In the genomic region with DNA sequence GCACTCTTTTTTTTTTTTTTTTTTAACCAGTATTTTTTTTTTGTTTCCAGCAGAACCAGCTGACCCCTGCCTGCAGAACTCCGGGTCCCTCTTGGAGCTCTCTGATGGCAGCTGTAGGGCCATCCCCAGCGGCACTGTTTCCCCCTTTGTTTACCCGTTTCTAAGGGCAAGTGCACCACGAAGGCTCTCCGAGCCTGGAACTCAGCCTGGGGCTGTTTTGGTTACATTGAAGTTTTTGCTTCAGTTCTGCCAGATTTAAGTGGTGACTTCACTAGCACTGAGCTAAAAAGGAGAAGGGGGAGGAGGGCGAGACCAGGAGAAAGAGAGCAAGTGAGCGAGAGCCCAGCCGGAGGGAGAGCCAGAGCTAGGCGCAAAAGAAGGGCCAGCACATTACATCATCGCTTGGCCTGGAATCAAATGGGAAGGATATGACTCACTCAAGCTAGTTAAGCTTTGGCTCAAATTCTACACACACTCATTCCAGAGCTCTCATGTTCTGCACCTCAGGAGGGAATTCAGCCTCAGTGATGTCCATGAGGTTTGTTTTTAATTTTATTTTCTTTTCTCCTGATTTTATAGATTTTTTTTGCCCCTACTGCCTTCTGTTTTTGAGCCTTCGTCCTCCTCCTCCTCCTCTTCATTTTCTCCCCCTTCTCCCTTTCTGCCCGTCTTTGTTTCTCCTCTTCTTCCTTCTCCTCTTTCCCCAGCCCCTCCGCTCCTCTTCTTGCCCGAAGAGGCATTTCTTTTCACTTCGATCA, we compare ENCODE assay signal across 8 cellular contexts.
DNase-seq lines count a peak whose midpoint lies in the region; ATAC-seq and TF ChIP-seq lines count a peak whose summit lies in the region.

No MANE protein-coding gene starts in this region.

- H3K36me3 ChIP-seq in ascending aorta = no peaks in the 10 kb centered on the region
- no peaks in the 10 kb centered on the region for H3K36me3 ChIP-seq in OCI-LY7 (ENCODE audit: insufficient read depth, low read length)

- H3K9me2 ChIP-seq in OCI-LY7 (ENCODE audit: insufficient read depth, low read length) = no peaks in the 10 kb centered on the region

- no peaks in the 10 kb centered on the region for H3K9me3 Mint-ChIP-seq in osteocyte (ENCODE audit: unreplicated experiment)

- H3K4me3 Mint-ChIP-seq in osteocyte (ENCODE audit: unreplicated experiment) = no peak overlapping the region

- TF ChIP-seq CTCF in ascending aorta (IDR thresholded peaks at IDR 0.05) = no peak
- no peak for TF ChIP-seq CTCF in osteocyte (IDR thresholded peaks at IDR 0.05)
- TF ChIP-seq CTCF in OCI-LY7 (conservative IDR thresholded peaks at IDR 0.05; ENCODE audit: low read length) = no peak

- H3K27ac Mint-ChIP-seq in osteocyte (ENCODE audit: unreplicated experiment) = no peak overlapping the region

- H3K9me3 ChIP-seq in ascending aorta = no peaks in the 10 kb centered on the region
- H3K9me3 ChIP-seq in OCI-LY7 (ENCODE audit: low read length) = no peaks in the 10 kb centered on the region

- no peaks in the 10 kb centered on the region for H3K4me1 Mint-ChIP-seq in osteocyte (ENCODE audit: unreplicated experiment)

- H4K20me1 ChIP-seq in OCI-LY7 (ENCODE audit: insufficient read depth, low read length) = peaks cover 3% of the 10 kb centered on the region

- H3K4me3 ChIP-seq in ascending aorta = peak overlapping the region; percentile 27 to 66
- H3K4me3 ChIP-seq in OCI-LY7 (ENCODE audit: low read depth, low read length, poor library complexity, severe bottlenecking) = no peak overlapping the region

- intact Hi-C loops in ascending aorta (cut with DNase I) (loop anchor here (1.0 to 10.0 kb wide), 5 partner anchors 65 to 1599 kb away; partner anchors contain the start of genes HIBADH and ZNRF2), left ventricle myocardium superior (cut with micrococcal nuclease) (no loop called here), OCI-LY7 (cut with micrococcal nuclease; ENCODE audit: unreplicated experiment) (no loop called here)

- POLR2A ChIA-PET in OCI-LY7 (lab: Charles Lee) = interaction anchor here (0.7 to 1.0 kb wide), 3 partner anchors 10 to 292 kb away, joined by 3 to 4 read pairs (median 4); no protein-coding TSS in a partner anchor

- CTCF ChIA-PET in OCI-LY7 (lab: Charles Lee; ENCODE audit: unreplicated experiment) = interaction anchor here (0.6 kb wide), 1 partner anchor 298 kb away, joined by 3 read pairs; no protein-coding TSS in a partner anchor

- H3K27ac ChIP-seq in ascending aorta (peak overlapping the region; percentile 80 to 92), OCI-LY7 (ENCODE audit: low read depth, low read length, poor library complexity, severe bottlenecking) (no peak overlapping the region)

- H3K4me2 ChIP-seq in OCI-LY7 (ENCODE audit: low read length) = no peak overlapping the region

- ATAC-seq in HG02981 (IDR thresholded peaks at IDR 0.05; ENCODE audit: unreplicated experiment) (peak; percentile 66), left ventricle myocardium superior (peak; percentile 88)

- no peaks in the 10 kb centered on the region for H3K27me3 Mint-ChIP-seq in osteocyte (ENCODE audit: unreplicated experiment)

- H3K36me3 Mint-ChIP-seq in osteocyte (ENCODE audit: unreplicated experiment) = no peaks in the 10 kb centered on the region

- no peaks in the 10 kb centered on the region for H3K27me3 ChIP-seq in ascending aorta

- H3K4me1 ChIP-seq in ascending aorta (peaks cover 4 to 14% of the 10 kb centered on the region in 2 donors), OCI-LY7 (ENCODE audit: insufficient read depth, low read length, poor library complexity, severe bottlenecking) (peaks cover 12% of the 10 kb centered on the region)

- H2AFZ ChIP-seq in OCI-LY7 (ENCODE audit: low read length) = no peak overlapping the region

- BruUV-seq in OCI-LY7 (replicated peaks; lab: Mats Ljungman, UMichigan) = no TSS peak

- no peaks in the 10 kb centered on the region for H3K79me2 ChIP-seq in OCI-LY7 (ENCODE audit: insufficient read depth, low read depth, low read length)

- peak; percentile 63 for DNase-seq in GF-D8 (lab: John Stamatoyannopoulos, UW)
- DNase-seq in NCI-H2227 treated with DMSO at 0.1 percent for 48 hours (lab: John Stamatoyannopoulos, UW) = peak; percentile 53
- peak; percentile 88 to 99 for DNase-seq in ascending aorta (ENCODE audit: low spot score in 2 of 2)
- DNase-seq in left ventricle myocardium superior = peak; percentile 87
- DNase-seq in osteocyte (ENCODE audit: extremely low spot score, unreplicated experiment) = peak; percentile 97
- DNase-seq in activated gamma-delta T cell treated with Interleukin-2 at 50 U/mL for 16 hours = no peak
- no peak for DNase-seq in OCI-LY7 (ENCODE audit: low spot score)

Comparison
In these comparisons a context has a peak if more than half of its experiments do, and no peak if none do; other contexts are left out.
1. DNase-seq: peak in GF-D8 (single experiment), NCI-H2227 treated with DMSO at 0.1 percent for 48 hours (single experiment), ascending aorta (2 of 2), left ventricle myocardium superior (single experiment) and osteocyte (single experiment); none in activated gamma-delta T cell treated with Interleukin-2 at 50 U/mL for 16 hours (single experiment) and OCI-LY7 (single experiment).